Comparison of ENCODE assay signal across 10 cellular contexts in the genomic region with DNA sequence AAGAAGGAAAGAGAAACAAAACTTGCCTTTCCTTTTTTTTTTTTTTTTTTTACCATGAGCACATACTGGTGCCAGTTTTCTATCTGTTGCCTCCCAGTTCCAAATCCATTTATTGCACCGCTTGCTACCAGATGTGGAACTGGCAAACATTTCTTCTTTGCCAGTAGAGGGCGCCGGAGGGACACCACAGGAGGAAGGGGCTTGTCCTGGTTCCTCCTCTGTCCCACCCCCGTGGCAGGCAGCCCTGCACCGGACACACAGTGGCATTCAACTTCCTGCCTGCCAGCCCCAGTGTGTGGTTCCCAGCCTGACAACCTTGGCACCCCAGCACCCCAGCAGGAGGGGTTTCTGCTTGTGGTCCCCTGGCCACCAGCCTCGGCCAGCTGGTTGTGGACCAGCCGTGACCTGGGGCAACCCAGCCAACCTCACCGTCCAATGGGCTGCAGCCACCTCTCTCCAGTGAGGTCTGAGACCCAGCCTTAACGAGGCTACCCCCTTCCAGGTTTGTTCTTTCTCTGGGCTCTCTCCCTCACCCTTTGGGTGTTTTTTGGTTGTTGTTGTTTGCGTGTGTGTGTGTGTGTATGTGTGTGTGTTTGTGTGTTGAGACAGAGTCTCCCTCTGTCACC. TPM values are rescaled to one million over a fixed set of nuclear protein-coding genes. Genes with fewer than 3 reads are reported as not detected.
DNase-seq lines count a peak whose midpoint lies in the region; ATAC-seq and TF ChIP-seq lines count a peak whose summit lies in the region.
"Not testable (repeated sequence)": the region's sequence is repeated elsewhere in the genome, so short reads cannot be mapped to it uniquely, and the experiment has no call there.
"Had no signal": no experiment of that assay in that cellular context is flagged by ENCODE, and none has a peak within 500 bp of the region (broad histone marks: within the 10 kb centered on the region; RNA-seq: fewer than 3 reads in every experiment).

No MANE protein-coding gene starts in this region.

- intact Hi-C loops in IMR-90 (cut with micrococcal nuclease); activated CD8-positive, alpha-beta T cell treated with anti-CD3 and anti-CD28 coated beads for 36 hours (cut with micrococcal nuclease); right lobe of liver (cut with DNase I): not testable (repeated sequence)

- dilution Hi-C loops in IMR-90 (cut with HindIII; ENCODE audit: low sequenced_read_pairs, unreplicated experiment) = not testable (repeated sequence)

- not testable (repeated sequence) for H3K9me1 ChIP-seq in IMR-90 (ENCODE audit: insufficient read depth, low read length)

- not testable (repeated sequence) for H3K4me1 ChIP-seq in DND-41 (ENCODE audit: insufficient read depth, low read length); IMR-90 (ENCODE audit: control insufficient read depth, insufficient read depth, low read length); right lobe of liver

- DNase-seq in DND-41; IMR-90; activated CD8-positive, alpha-beta T cell treated with anti-CD3 and anti-CD28 coated beads for 36 hours; effector memory CD8-positive, alpha-beta T cell; right lobe of liver: not testable (repeated sequence)

- H2BK15ac ChIP-seq in IMR-90 (ENCODE audit: low read depth, low read length) = not testable (repeated sequence)

- ATAC-seq in DND-41 (ENCODE audit: insufficient read depth, low read depth) (peak; percentile 98), GM21515 (IDR thresholded peaks at IDR 0.05; ENCODE audit: unreplicated experiment) (peak; percentile 66), HG02759 (IDR thresholded peaks at IDR 0.05; ENCODE audit: unreplicated experiment) (peak; percentile 78), IMR-90 (ENCODE audit: low read depth) (peak; percentile 99), right lobe of liver (peak; percentile 100)
- peak; percentile 98 for ATAC-seq in activated CD8-positive, alpha-beta T cell treated with anti-CD3 and anti-CD28 coated beads for 36 hours
- ATAC-seq in effector memory CD8-positive, alpha-beta T cell (replicated peaks) = peak; percentile 94
- peak; percentile 97 for ATAC-seq in stimulated activated memory B cell treated with anti-CD40 and anti-IgM and Interleukin-4, amounts not matched to agents 10 μg/mL and 1 μg/mL and 100 μg/mL, for 72 hours

- H2BK20ac ChIP-seq in IMR-90 (ENCODE audit: low read depth, low read length) = not testable (repeated sequence)

- not testable (repeated sequence) for H3K9me3 Mint-ChIP-seq in activated CD8-positive, alpha-beta T cell treated with anti-CD3 and anti-CD28 coated beads for 36 hours; effector memory CD8-positive, alpha-beta T cell; stimulated activated memory B cell treated with anti-CD40 and anti-IgM and Interleukin-4, amounts not matched to agents 10 μg/mL and 1 μg/mL and 100 μg/mL, for 72 hours

- not testable (repeated sequence) for H3K9ac ChIP-seq in DND-41 (ENCODE audit: low read depth, low read length); IMR-90 (ENCODE audit: low read depth, low read length)

- H3K4me2 ChIP-seq in DND-41 (ENCODE audit: insufficient read depth, low read length); IMR-90 (ENCODE audit: low read depth, low read length): not testable (repeated sequence)

- not testable (repeated sequence) for H3K27ac ChIP-seq in DND-41 (ENCODE audit: low read length); IMR-90 (ENCODE audit: insufficient read depth, low read length); right lobe of liver

- H3K27me3 Mint-ChIP-seq in activated CD8-positive, alpha-beta T cell treated with anti-CD3 and anti-CD28 coated beads for 36 hours; effector memory CD8-positive, alpha-beta T cell; stimulated activated memory B cell treated with anti-CD40 and anti-IgM and Interleukin-4, amounts not matched to agents 10 μg/mL and 1 μg/mL and 100 μg/mL, for 72 hours: not testable (repeated sequence)

- H3K36me3 ChIP-seq in DND-41 (ENCODE audit: insufficient read depth, low read length); IMR-90 (ENCODE audit: control insufficient read depth, insufficient read depth, low read length); right lobe of liver: not testable (repeated sequence)

- H2AK9ac ChIP-seq in IMR-90 (replicated peaks; ENCODE audit: low read depth, low read length, poor library complexity) = not testable (repeated sequence)

- not testable (repeated sequence) for H2BK120ac ChIP-seq in IMR-90 (ENCODE audit: low read depth, low read length)

- not testable (repeated sequence) for H3K4me1 Mint-ChIP-seq in activated CD8-positive, alpha-beta T cell treated with anti-CD3 and anti-CD28 coated beads for 36 hours (ENCODE audit: low read depth); effector memory CD8-positive, alpha-beta T cell (ENCODE audit: low read depth in 2 of 2); stimulated activated memory B cell treated with anti-CD40 and anti-IgM and Interleukin-4, amounts not matched to agents 10 μg/mL and 1 μg/mL and 100 μg/mL, for 72 hours

- not testable (repeated sequence) for H4K5ac ChIP-seq in IMR-90 (ENCODE audit: low read depth, low read length)

- not testable (repeated sequence) for H3K18ac ChIP-seq in IMR-90 (ENCODE audit: low read depth, low read length)

- not testable (repeated sequence) for H3K14ac ChIP-seq in IMR-90 (replicated peaks; ENCODE audit: low read depth, low read length)

- not testable (repeated sequence) for H4K91ac ChIP-seq in IMR-90 (ENCODE audit: insufficient read depth, low read depth, low read length)

- not testable (repeated sequence) for TF ChIP-seq CTCF in DND-41 (IDR thresholded peaks at IDR 0.05; ENCODE audit: borderline replicate concordance, extremely low read depth, low read length, poor library complexity, severe bottlenecking); IMR-90 (conservative IDR thresholded peaks at IDR 0.05; ENCODE audit: low read depth, low read length); activated CD8-positive, alpha-beta T cell treated with anti-CD3 and anti-CD28 coated beads for 36 hours (IDR thresholded peaks at IDR 0.05); right lobe of liver (IDR thresholded peaks at IDR 0.05)

- not testable (repeated sequence) for TF ChIP-seq POLR2A in IMR-90 (IDR thresholded peaks at IDR 0.05; ENCODE audit: low read depth, low read length); right lobe of liver (IDR thresholded peaks at IDR 0.05)

- not testable (repeated sequence) for H3K79me2 ChIP-seq in DND-41 (ENCODE audit: insufficient read depth, low read length)

- TF ChIP-seq RAD21 in IMR-90 (IDR thresholded peaks at IDR 0.05; ENCODE audit: low read length) = not testable (repeated sequence)

- not testable (repeated sequence) for H2AFZ ChIP-seq in DND-41 (ENCODE audit: low read depth, low read length); IMR-90 (replicated peaks; ENCODE audit: low read length, poor library complexity)

- CTCF ChIA-PET in IMR-90 (lab: Yijun Ruan, JAX); activated CD8-positive, alpha-beta T cell treated with anti-CD3 and anti-CD28 coated beads for 36 hours (lab: Charles Lee): not testable (repeated sequence)

- H3K9me3 ChIP-seq in DND-41 (ENCODE audit: insufficient read depth, low read length, severe bottlenecking); IMR-90 (ENCODE audit: control insufficient read depth, insufficient read depth, low read length); right lobe of liver: not testable (repeated sequence)

- H2AK5ac ChIP-seq in IMR-90 (ENCODE audit: low read depth, low read length) = not testable (repeated sequence)

- POLR2A ChIA-PET in IMR-90 (lab: Charles Lee; ENCODE audit: unreplicated experiment); activated CD8-positive, alpha-beta T cell treated with anti-CD3 and anti-CD28 coated beads for 36 hours (lab: Charles Lee): not testable (repeated sequence)

- not testable (repeated sequence) for H3K56ac ChIP-seq in IMR-90 (ENCODE audit: extremely low read depth, insufficient read depth, low read length)

- not testable (repeated sequence) for H4K20me1 ChIP-seq in DND-41 (ENCODE audit: insufficient read depth, low read length); IMR-90 (ENCODE audit: insufficient read depth, low read length)

- H4K8ac ChIP-seq in IMR-90 (ENCODE audit: low read depth in 2 of 2, low read length in 2 of 2) = not testable (repeated sequence)

- BruUV-seq in IMR-90 (replicated peaks; lab: Mats Ljungman, UMichigan) = not testable (repeated sequence)

- H2BK5ac ChIP-seq in IMR-90 (ENCODE audit: low read depth, low read length, poor library complexity, severe bottlenecking) = not testable (repeated sequence)

- not testable (repeated sequence) for H3K4me3 ChIP-seq in DND-41 (ENCODE audit: low read depth in 1 of 2, low read length in 2 of 2); IMR-90 (ENCODE audit: insufficient read depth, low read depth, low read length); right lobe of liver

- H3K79me1 ChIP-seq in IMR-90 (ENCODE audit: low read depth in 1 of 2, low read length in 2 of 2) = not testable (repeated sequence)

- H3K27me3 ChIP-seq in DND-41 (ENCODE audit: insufficient read depth, low read length, poor library complexity); IMR-90 (ENCODE audit: control insufficient read depth, insufficient read depth, low read length); right lobe of liver: not testable (repeated sequence)

- not testable (repeated sequence) for H3K23ac ChIP-seq in IMR-90 (ENCODE audit: low read depth, low read length)

- H3K4me3 Mint-ChIP-seq in activated CD8-positive, alpha-beta T cell treated with anti-CD3 and anti-CD28 coated beads for 36 hours; stimulated activated memory B cell treated with anti-CD40 and anti-IgM and Interleukin-4, amounts not matched to agents 10 μg/mL and 1 μg/mL and 100 μg/mL, for 72 hours: not testable (repeated sequence)
- H3K4me3 Mint-ChIP-seq in effector memory CD8-positive, alpha-beta T cell = peak overlapping the region in 1 of 2 donors; percentile 42

- in situ Hi-C loops in IMR-90 (cut with MboI; ENCODE audit: low sequenced_read_pairs) = not testable (repeated sequence)

- H3K36me3 Mint-ChIP-seq in activated CD8-positive, alpha-beta T cell treated with anti-CD3 and anti-CD28 coated beads for 36 hours (ENCODE audit: low read depth); effector memory CD8-positive, alpha-beta T cell (ENCODE audit: insufficient read depth); stimulated activated memory B cell treated with anti-CD40 and anti-IgM and Interleukin-4, amounts not matched to agents 10 μg/mL and 1 μg/mL and 100 μg/mL, for 72 hours: not testable (repeated sequence)

- WGBS in IMR-90 (ENCODE audit: extremely low coverage in 2 of 2, insufficient read length in 1 of 2), 2 experiments = no CpG with 5 or more reads among the region's 10 CpGs
- no CpG with 5 or more reads among the region's 10 CpGs for WGBS in right lobe of liver (ENCODE audit: insufficient coverage, low coverage, low lambda C conversion rate, missing lambda C conversion rate)

- H3K27ac Mint-ChIP-seq in activated CD8-positive, alpha-beta T cell treated with anti-CD3 and anti-CD28 coated beads for 36 hours; effector memory CD8-positive, alpha-beta T cell; stimulated activated memory B cell treated with anti-CD40 and anti-IgM and Interleukin-4, amounts not matched to agents 10 μg/mL and 1 μg/mL and 100 μg/mL, for 72 hours: not testable (repeated sequence)

- not testable (repeated sequence) for H3K4ac ChIP-seq in IMR-90 (ENCODE audit: low read depth, low read length)

RNA-seq across cellular contexts. Expression of a gene that starts 22.8 kb away (rescaled TPM):
- total RNA-seq in IMR-90 (2012; rRNA removed) = 132 and 184 TPM in 2 replicates
- polyA plus RNA-seq in IMR-90 (2012; rRNA removed) = 260 and 325 TPM in 2 replicates
- polyA plus RNA-seq in IMR-90 (2012; cell fraction: cytosol; rRNA removed) = 212 and 251 TPM in 2 replicates
- polyA plus RNA-seq in IMR-90 (2012; cell fraction: nucleus; rRNA removed; ENCODE audit: low replicate concordance) = 201 and 309 TPM in 2 replicates
- total RNA-seq in activated CD8-positive, alpha-beta T cell treated with anti-CD3 and anti-CD28 coated beads for 36 hours = 100 to 1,000 TPM; 837 to 851 TPM
- total RNA-seq in right lobe of liver = 100 to 1,000 TPM; 145 to 260 (median 203) TPM

RNA-seq across cellular contexts. Expression of a gene that starts 50.6 kb away (rescaled TPM):
- not detected in 2 replicates for total RNA-seq in IMR-90 (2012; rRNA removed)
- polyA plus RNA-seq in IMR-90 (2012; rRNA removed) = not detected in 2 replicates
- not detected in 2 replicates for polyA plus RNA-seq in IMR-90 (2012; cell fraction: cytosol; rRNA removed)
- polyA plus RNA-seq in IMR-90 (2012; cell fraction: nucleus; rRNA removed; ENCODE audit: low replicate concordance) = 0.26 TPM in 1 of 2 replicates, not detected in the other
- not detected for total RNA-seq in activated CD8-positive, alpha-beta T cell treated with anti-CD3 and anti-CD28 coated beads for 36 hours
- total RNA-seq in right lobe of liver = 1 to 10 TPM in 1 of 6 experiments, under 1 TPM in 2, not detected in 3; 0.89 to 2.1 (median 0.93) TPM
- total RNA-seq: CD4-positive, alpha-beta memory T cell; RPMI7951 had no signal
- polyA plus RNA-seq: CD4-positive, alpha-beta memory T cell had no signal
